Comparison of ENCODE assay signal across 33 cellular contexts in the genomic region with DNA sequence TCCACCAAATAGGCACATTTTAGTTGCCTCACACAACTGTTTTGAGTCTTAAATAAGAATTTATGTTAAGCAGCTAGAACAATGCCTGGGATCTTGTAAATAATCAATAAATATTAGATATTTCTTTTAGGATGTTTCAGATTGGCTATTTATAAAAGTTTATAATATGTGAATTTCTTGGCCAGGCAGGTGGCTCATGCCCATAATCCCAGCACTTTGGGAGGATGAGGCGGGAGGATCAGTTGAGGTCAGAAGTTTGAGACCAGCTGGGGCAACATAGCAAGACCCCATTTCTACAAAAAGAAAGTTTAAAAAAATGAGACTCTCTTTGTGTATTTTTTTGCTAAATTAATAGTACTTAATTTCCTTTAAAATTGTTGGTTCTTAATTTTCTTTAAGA.
"Had no signal": no experiment of that assay in that cellular context is flagged by ENCODE, and none has a peak within 500 bp of the region (broad histone marks: within the 10 kb centered on the region; RNA-seq: fewer than 3 reads in every experiment).

No MANE protein-coding gene starts in this region.

- H3K27ac ChIP-seq: adrenal gland, body of pancreas, esophagus muscularis mucosa, foreskin keratinocyte, heart left ventricle had no signal

- ATAC-seq: body of pancreas; effector memory CD8-positive, alpha-beta T cell; foreskin keratinocyte; gastrocnemius medialis; heart left ventricle had no signal

- FAIRE-seq: colon had no signal

- H3K4me1 ChIP-seq: adrenal gland had no signal

- H3K9me3 ChIP-seq: adrenal gland, body of pancreas, esophagus muscularis mucosa, gastrocnemius medialis, heart left ventricle had no signal

- H3K27me3 Mint-ChIP-seq: activated CD4-positive, alpha-beta memory T cell treated with anti-CD3 and anti-CD28 coated beads, Interleukin-2, amount 10 ng/mL, durations not matched to agents 7 days and 5 days; activated CD4-positive, alpha-beta T cell treated with anti-CD3 and anti-CD28 coated beads, Interleukin-2, amount 10 ng/mL, durations not matched to agents 7 days and 5 days; activated naive CD4-positive, alpha-beta T cell treated with anti-CD3 and anti-CD28 coated beads, Interleukin-2, amount 50 U/mL, for 24 hours; activated naive CD8-positive, alpha-beta T cell treated with anti-CD3 and anti-CD28 coated beads for 36 hours; activated naive CD8-positive, alpha-beta T cell treated with anti-CD3 and anti-CD28 coated beads, Interleukin-2, amount 50 U/mL, for 24 hours; effector memory CD8-positive, alpha-beta T cell; T-helper 17 cell had no signal

- H3K9me3 Mint-ChIP-seq: activated CD4-positive, alpha-beta memory T cell treated with anti-CD3 and anti-CD28 coated beads, Interleukin-2, amount 10 ng/mL, durations not matched to agents 7 days and 5 days; activated CD4-positive, alpha-beta T cell treated with anti-CD3 and anti-CD28 coated beads, Interleukin-2, amount 10 ng/mL, durations not matched to agents 7 days and 5 days; activated naive CD4-positive, alpha-beta T cell treated with anti-CD3 and anti-CD28 coated beads, Interleukin-2, amount 50 U/mL, for 24 hours; activated naive CD8-positive, alpha-beta T cell treated with anti-CD3 and anti-CD28 coated beads for 36 hours; activated naive CD8-positive, alpha-beta T cell treated with anti-CD3 and anti-CD28 coated beads, Interleukin-2, amount 50 U/mL, for 24 hours; activated T-cell treated with anti-CD3 and anti-CD28 coated beads, Interleukin-2, amount 50 U/mL, for 4 hours; activated T-helper 1 cell treated with anti-CD3 and anti-CD28 coated beads, Interleukin-12 subunit alpha, Interleukin-12 subunit beta, Interleukin-2, Interleukin-4 antibody, amounts not matched to agents 30 ng/mL and 10 ng/mL and 1 ng/mL, durations not matched to agents 14 hours and 24 hours and 36 hours; effector memory CD8-positive, alpha-beta T cell; T-helper 2 cell treated with Interferon-gamma antibody and Interleukin-4, amounts not matched to agents 5 μg/mL and 100 μg/mL, for 36 hours had no signal

- H3K4me3 ChIP-seq: adrenal gland, body of pancreas, esophagus muscularis mucosa, gastrocnemius medialis, heart left ventricle had no signal

- H3K4me3 Mint-ChIP-seq: activated CD4-positive, alpha-beta T cell treated with anti-CD3 and anti-CD28 coated beads, Interleukin-2, amount 10 ng/mL, durations not matched to agents 7 days and 5 days; activated naive CD4-positive, alpha-beta T cell treated with anti-CD3 and anti-CD28 coated beads, Interleukin-2, amount 50 U/mL, for 24 hours; activated naive CD8-positive, alpha-beta T cell treated with anti-CD3 and anti-CD28 coated beads for 36 hours; activated T-cell treated with anti-CD3 and anti-CD28 coated beads, Interleukin-2, amount 50 U/mL, for 4 hours; activated T-helper 1 cell treated with anti-CD3 and anti-CD28 coated beads, Interleukin-12 subunit alpha, Interleukin-12 subunit beta, Interleukin-2, Interleukin-4 antibody, amounts not matched to agents 30 ng/mL and 10 ng/mL and 1 ng/mL, durations not matched to agents 14 hours and 24 hours and 36 hours; effector memory CD8-positive, alpha-beta T cell; T-helper 17 cell had no signal

- H3K27ac Mint-ChIP-seq: activated CD4-positive, alpha-beta T cell treated with anti-CD3 and anti-CD28 coated beads, Interleukin-2, amount 10 ng/mL, durations not matched to agents 7 days and 5 days; activated naive CD8-positive, alpha-beta T cell treated with anti-CD3 and anti-CD28 coated beads for 36 hours; activated T-helper 1 cell treated with anti-CD3 and anti-CD28 coated beads, Interleukin-12 subunit alpha, Interleukin-12 subunit beta, Interleukin-2, Interleukin-4 antibody, amounts not matched to agents 30 ng/mL and 10 ng/mL and 1 ng/mL, durations not matched to agents 14 hours and 24 hours and 36 hours had no signal

- DNase-seq: activated CD4-positive, alpha-beta T cell treated with anti-CD3 and anti-CD28 coated beads for 1 hour; activated CD4-positive, alpha-beta T cell treated with anti-CD3 and anti-CD28 coated beads for 4 hours; activated CD4-positive, alpha-beta T cell treated with anti-CD3 and anti-CD28 coated beads, Interleukin-2, amount 10 ng/mL, durations not matched to agents 7 days and 5 days; activated CD4-positive, alpha-beta T cell treated with anti-CD3 and anti-CD28 coated beads, Interleukin-2, amount 50 U/mL, for 4 hours; activated effector memory CD4-positive, alpha-beta T cell treated with Interleukin-2 at 50 U/mL for 16 hours; activated gamma-delta T cell treated with Interleukin-2 at 50 U/mL for 16 hours; activated naive CD4-positive, alpha-beta T cell treated with Interleukin-2 at 50 U/mL for 16 hours; activated naive CD8-positive, alpha-beta T cell treated with anti-CD3 and anti-CD28 coated beads for 36 hours; activated naive CD8-positive, alpha-beta T cell treated with anti-CD3 and anti-CD28 coated beads, Interleukin-2, amount 50 U/mL, for 24 hours; activated T-cell treated with anti-CD3 and anti-CD28 coated beads, Interleukin-2, amount 50 U/mL, for 4 hours; adrenal gland; amygdala; aorta; body of pancreas; caudate nucleus; cortex of kidney; dermis blood vessel endothelial cell; effector CD4-positive, alpha-beta T cell; effector memory CD8-positive, alpha-beta T cell; foreskin keratinocyte; gastrocnemius medialis; glutamatergic neuron; heart left ventricle; SW 1271; T-helper 1 cell; T-helper 17 cell; T1000 had no signal

- H3K27me3 ChIP-seq: adrenal gland, body of pancreas, esophagus muscularis mucosa, foreskin keratinocyte, gastrocnemius medialis, heart left ventricle had no signal
